In genomic region chr5:171023508-171023907, GRCh38 we compare ENCODE assay signal across 24 cellular contexts.
A peak's percentile ranks its signal among the peaks of the same experiment; 100 is the strongest.
DNase-seq lines count a peak whose midpoint lies in the region; ATAC-seq, FAIRE-seq and TF ChIP-seq lines count a peak whose summit lies in the region.
"Had no signal": no experiment of that assay in that cellular context is flagged by ENCODE, and none has a peak within 500 bp of the region (broad histone marks: within the 10 kb centered on the region; RNA-seq: fewer than 3 reads in every experiment).

No MANE protein-coding gene starts in this region.

- in situ Hi-C loops in GM23248 (cut with MboI), result no loop called here

- H3K4me1 Mint-ChIP-seq in WTC11, result no peaks in the 10 kb centered on the region
- no peaks in the 10 kb centered on the region for H3K4me1 Mint-ChIP-seq in activated CD4-positive, alpha-beta T cell treated with anti-CD3 and anti-CD28 coated beads, Interleukin-2, amount 10 ng/mL, durations not matched to agents 24 days and 14 days
- H3K4me1 Mint-ChIP-seq: CD4-positive, alpha-beta memory T cell had no signal

- no peak overlapping the region for H3K4me2 ChIP-seq in GM23248 (ENCODE audit: unreplicated experiment)
- H3K4me2 ChIP-seq: A549, SK-N-SH had no signal

- ATAC-seq in WTC11 (no peak), GM19023 (IDR thresholded peaks at IDR 0.05; ENCODE audit: unreplicated experiment) (no peak), HG03175 (IDR thresholded peaks at IDR 0.05; ENCODE audit: unreplicated experiment) (no peak)
- ATAC-seq: A549 had no signal

- no peaks in the 10 kb centered on the region for H3F3A ChIP-seq in GM23248 (ENCODE audit: insufficient read depth)

- H4K20me1 ChIP-seq in GM23248 (ENCODE audit: insufficient read depth), result no peaks in the 10 kb centered on the region

- no peaks in the 10 kb centered on the region for H3K36me3 ChIP-seq in GM23248 (ENCODE audit: low read depth)
- H3K36me3 ChIP-seq: HAP-1 had no signal

- no peaks in the 10 kb centered on the region for H3K27me3 Mint-ChIP-seq in WTC11 (ENCODE audit: low read depth)
- H3K27me3 Mint-ChIP-seq in activated CD4-positive, alpha-beta T cell treated with anti-CD3 and anti-CD28 coated beads, Interleukin-2, amount 10 ng/mL, durations not matched to agents 24 days and 14 days, result no peaks in the 10 kb centered on the region
- H3K27me3 Mint-ChIP-seq: CD4-positive, alpha-beta memory T cell had no signal

- peak; percentile 55 for FAIRE-seq in A204.1 (lab: Jason Lieb, UNC)
- FAIRE-seq: A549, GM12891 had no signal

- H3K4me3 ChIP-seq in GM23248 (no peak overlapping the region), fibroblast of villous mesenchyme (ENCODE audit: low read depth, low read length) (no peak overlapping the region)
- H3K4me3 ChIP-seq: A549, HAP-1 had no signal

- intact Hi-C loops in activated CD4-positive, alpha-beta T cell treated with anti-CD3 and anti-CD28 coated beads, Interleukin-2, amount 10 ng/mL, durations not matched to agents 24 days and 14 days (cut with micrococcal nuclease), result no loop called here

- peaks cover 23% of the 10 kb centered on the region for H3K36me3 Mint-ChIP-seq in WTC11
- H3K36me3 Mint-ChIP-seq in activated CD4-positive, alpha-beta T cell treated with anti-CD3 and anti-CD28 coated beads, Interleukin-2, amount 10 ng/mL, durations not matched to agents 24 days and 14 days (ENCODE audit: low read depth), result no peaks in the 10 kb centered on the region
- H3K36me3 Mint-ChIP-seq: CD4-positive, alpha-beta memory T cell had no signal

- H3K9me2 ChIP-seq in GM23248 (ENCODE audit: insufficient read depth), result no peaks in the 10 kb centered on the region
- H3K9me2 ChIP-seq: SK-N-SH had no signal

- no peak overlapping the region for H3K4me3 Mint-ChIP-seq in WTC11
- H3K4me3 Mint-ChIP-seq in activated CD4-positive, alpha-beta T cell treated with anti-CD3 and anti-CD28 coated beads, Interleukin-2, amount 10 ng/mL, durations not matched to agents 24 days and 14 days, result no peak overlapping the region
- H3K4me3 Mint-ChIP-seq: CD4-positive, alpha-beta memory T cell had no signal

- H3K27ac ChIP-seq in GM23248, result no peak overlapping the region
- H3K27ac ChIP-seq: A549 had no signal

- H3K79me2 ChIP-seq in GM23248 (ENCODE audit: insufficient read depth), result no peaks in the 10 kb centered on the region

- H2AFZ ChIP-seq in GM23248, result no peak overlapping the region

- POLR2A ChIA-PET in WTC11 (lab: Charles Lee), result no interaction called here

- no peaks in the 10 kb centered on the region for H3K27me3 ChIP-seq in GM23248 (replicated peaks; ENCODE audit: insufficient read depth)

- no peak overlapping the region for H3K27ac Mint-ChIP-seq in WTC11
- H3K27ac Mint-ChIP-seq in activated CD4-positive, alpha-beta T cell treated with anti-CD3 and anti-CD28 coated beads, Interleukin-2, amount 10 ng/mL, durations not matched to agents 24 days and 14 days, result no peak overlapping the region
- H3K27ac Mint-ChIP-seq: CD4-positive, alpha-beta memory T cell had no signal

- no peaks in the 10 kb centered on the region for H3K4me1 ChIP-seq in GM23248 (ENCODE audit: insufficient read depth)
- H3K4me1 ChIP-seq: A549, HAP-1 had no signal

- no peaks in the 10 kb centered on the region for H3K9me3 ChIP-seq in GM23248 (ENCODE audit: low read depth)
- H3K9me3 ChIP-seq: HAP-1 had no signal

- no peak overlapping the region for H3K9ac ChIP-seq in GM23248
- H3K9ac ChIP-seq: SK-N-SH had no signal

- TF ChIP-seq CTCF in WTC11 (IDR thresholded peaks at IDR 0.05), result no peak
- no peak for TF ChIP-seq CTCF in fibroblast of villous mesenchyme (IDR thresholded peaks at IDR 0.05; ENCODE audit: insufficient read depth, low read depth, low read length)

- H3K9me3 Mint-ChIP-seq in WTC11, result peaks cover 24% of the 10 kb centered on the region
- no peaks in the 10 kb centered on the region for H3K9me3 Mint-ChIP-seq in activated CD4-positive, alpha-beta T cell treated with anti-CD3 and anti-CD28 coated beads, Interleukin-2, amount 10 ng/mL, durations not matched to agents 24 days and 14 days

- CTCF ChIA-PET in WTC11 (lab: Charles Lee), result no interaction called here

- peak; percentile 0 for DNase-seq in GM23248
- no peak for DNase-seq in WTC11 (ENCODE audit: low spot score)
- peak; percentile 2 for DNase-seq in fibroblast of villous mesenchyme (ENCODE audit: low read depth)
- no peak for DNase-seq in activated CD4-positive, alpha-beta T cell treated with anti-CD3 and anti-CD28 coated beads, Interleukin-2, amount 10 ng/mL, durations not matched to agents 24 days and 14 days
- DNase-seq in dermis blood vessel endothelial cell, result no peak
- DNase-seq: C1 segment of cervical spinal cord, COR-L47, DMS79, EL, GF-D8, NCI-H1048, NCI-H1417, NCI-H1694 treated with DMSO at 0.1 percent for 48 hours, NCI-H2081, NCI-H524 treated with DMSO at 0.1 percent for 48 hours, NCI-H774, SK-N-SH had no signal

TF ChIP-seq in WTC11, 78 proteins besides CTCF, POLR2A, EP300 and RAD21:
- TF ChIP-seq ZNF317 (CRISPR knock-in tag; IDR thresholded peaks at IDR 0.05; ENCODE audit: borderline replicate concordance, low read depth) (peak; percentile 92), ELF4 (CRISPR knock-in tag; IDR thresholded peaks at IDR 0.05; ENCODE audit: low read depth) (no peak)

Comparison
In these comparisons a context has a peak if more than half of its experiments do, and no peak if none do; other contexts are left out.
1. DNase-seq: peak in GM23248 (single experiment) and fibroblast of villous mesenchyme (single experiment); none in WTC11 (single experiment), activated CD4-positive, alpha-beta T cell treated with anti-CD3 and anti-CD28 coated beads, Interleukin-2, amount 10 ng/mL, durations not matched to agents 24 days and 14 days (single experiment) and dermis blood vessel endothelial cell (single experiment).